Comparison of ENCODE assay signal across 20 cellular contexts in the genomic region with DNA sequence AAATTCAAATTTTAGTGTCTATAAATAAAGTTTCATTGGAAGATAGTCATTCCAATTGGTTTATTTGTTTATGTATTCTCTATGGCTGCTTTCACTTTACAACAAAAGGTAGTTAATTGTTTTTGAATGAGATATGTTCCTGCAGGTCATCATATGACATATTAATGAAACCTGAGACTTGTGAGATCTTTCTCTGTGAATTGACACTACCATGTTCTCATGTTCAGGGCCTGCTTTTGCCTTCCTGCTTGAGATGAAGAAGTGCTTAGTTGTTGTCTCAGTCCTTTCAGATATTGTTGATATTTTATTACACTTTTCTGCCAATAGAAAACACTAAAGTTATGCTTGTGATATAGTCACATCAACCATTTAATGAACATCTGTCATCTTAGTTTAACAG.
DNase-seq lines count a peak whose midpoint lies in the region; ATAC-seq and TF ChIP-seq lines count a peak whose summit lies in the region.
"Had no signal": no experiment of that assay in that cellular context is flagged by ENCODE, and none has a peak within 500 bp of the region (broad histone marks: within the 10 kb centered on the region; RNA-seq: fewer than 3 reads in every experiment).

No MANE protein-coding gene starts in this region.

- H3K4me3 Mint-ChIP-seq in central memory CD8-positive, alpha-beta T cell: no peak overlapping the region
- H3K4me3 Mint-ChIP-seq in nephron progenitor cell: no peak overlapping the region
- no peak overlapping the region for H3K4me3 Mint-ChIP-seq in effector memory CD8-positive, alpha-beta T cell
- H3K4me3 Mint-ChIP-seq: activated CD8-positive, alpha-beta memory T cell treated with anti-CD3 and anti-CD28 coated beads, Interleukin-2, amount 10 ng/mL, durations not matched to agents 7 days and 5 days had no signal

- H3K4me1 Mint-ChIP-seq in central memory CD8-positive, alpha-beta T cell: peaks cover 53% of the 10 kb centered on the region
- peaks cover 1% of the 10 kb centered on the region for H3K4me1 Mint-ChIP-seq in nephron progenitor cell
- H3K4me1 Mint-ChIP-seq in effector memory CD8-positive, alpha-beta T cell (ENCODE audit: low read depth in 2 of 2): peaks cover 48 to 66% of the 10 kb centered on the region in 2 donors

- H3K36me3 Mint-ChIP-seq in central memory CD8-positive, alpha-beta T cell (ENCODE audit: insufficient read depth): peaks cover 9% of the 10 kb centered on the region
- H3K36me3 Mint-ChIP-seq in nephron progenitor cell (ENCODE audit: low read depth): peaks cover 4% of the 10 kb centered on the region
- peaks cover 15% of the 10 kb centered on the region for H3K36me3 Mint-ChIP-seq in effector memory CD8-positive, alpha-beta T cell (ENCODE audit: insufficient read depth)

- no peak for TF ChIP-seq CTCF in nephron progenitor cell (IDR thresholded peaks at IDR 0.05)

- no peaks in the 10 kb centered on the region for H3K9me3 Mint-ChIP-seq in central memory CD8-positive, alpha-beta T cell
- no peaks in the 10 kb centered on the region for H3K9me3 Mint-ChIP-seq in nephron progenitor cell
- H3K9me3 Mint-ChIP-seq in effector memory CD8-positive, alpha-beta T cell: no peaks in the 10 kb centered on the region
- H3K9me3 Mint-ChIP-seq: naive thymus-derived CD4-positive, alpha-beta T cell had no signal

- peak; percentile 28 for DNase-seq in EH (ENCODE audit: low read depth)
- DNase-seq in M059J (ENCODE audit: low read depth): peak; percentile 32
- no peak for DNase-seq in central memory CD8-positive, alpha-beta T cell (ENCODE audit: low spot score in 2 of 2)
- no peak for DNase-seq in nephron progenitor cell
- DNase-seq in pons (ENCODE audit: low spot score): no peak
- no peak for DNase-seq in effector CD4-positive, alpha-beta T cell
- DNase-seq in effector memory CD8-positive, alpha-beta T cell: no peak
- DNase-seq: activated CD8-positive, alpha-beta memory T cell treated with anti-CD3 and anti-CD28 coated beads, Interleukin-2, amount 10 ng/mL, durations not matched to agents 7 days and 5 days; adrenal gland; DMS 273 treated with DMSO at 0.1 percent for 48 hours; foreskin melanocyte; GOT3; KBM-7; naive thymus-derived CD4-positive, alpha-beta T cell; NCI-H1417 treated with DMSO at 0.1 percent for 48 hours; NCI-H510A; SIG-M5; tibial artery had no signal

- H3K27ac Mint-ChIP-seq in central memory CD8-positive, alpha-beta T cell (ENCODE audit: low read depth): peak overlapping the region; percentile 47
- H3K27ac Mint-ChIP-seq in nephron progenitor cell: peak overlapping the region; percentile 32
- peak overlapping the region in 1 of 2 donors; percentile 64 for H3K27ac Mint-ChIP-seq in effector memory CD8-positive, alpha-beta T cell
- H3K27ac Mint-ChIP-seq: activated CD8-positive, alpha-beta memory T cell treated with anti-CD3 and anti-CD28 coated beads, Interleukin-2, amount 10 ng/mL, durations not matched to agents 7 days and 5 days had no signal

- no peaks in the 10 kb centered on the region for H3K27me3 Mint-ChIP-seq in central memory CD8-positive, alpha-beta T cell
- peaks cover 2% of the 10 kb centered on the region for H3K27me3 Mint-ChIP-seq in nephron progenitor cell (ENCODE audit: low read depth, poor library complexity)
- no peaks in the 10 kb centered on the region for H3K27me3 Mint-ChIP-seq in effector memory CD8-positive, alpha-beta T cell
- H3K27me3 Mint-ChIP-seq: activated CD8-positive, alpha-beta memory T cell treated with anti-CD3 and anti-CD28 coated beads, Interleukin-2, amount 10 ng/mL, durations not matched to agents 7 days and 5 days; naive thymus-derived CD4-positive, alpha-beta T cell had no signal

- ATAC-seq in central memory CD8-positive, alpha-beta T cell (replicated peaks; ENCODE audit: extremely low read depth, poor library complexity, severe bottlenecking): no peak
- ATAC-seq in HG02885 (IDR thresholded peaks at IDR 0.05; ENCODE audit: poor library complexity, unreplicated experiment): no peak
- no peak for ATAC-seq in effector memory CD8-positive, alpha-beta T cell (replicated peaks)
- ATAC-seq: activated CD4-positive, CD25-positive, alpha-beta regulatory T cell treated with anti-CD3 and anti-CD28 coated beads, Interleukin-2, amount 50 U/mL, for 24 hours; activated CD8-positive, alpha-beta memory T cell treated with anti-CD3 and anti-CD28 coated beads, Interleukin-2, amount 10 ng/mL, durations not matched to agents 7 days and 5 days; naive thymus-derived CD4-positive, alpha-beta T cell had no signal

Comparison
In these comparisons a context has a peak if more than half of its experiments do, and no peak if none do; other contexts are left out.
1. DNase-seq: peak in EH (single experiment) and M059J (single experiment); none in central memory CD8-positive, alpha-beta T cell (0 of 2), nephron progenitor cell (single experiment), pons (single experiment), effector CD4-positive, alpha-beta T cell (single experiment) and effector memory CD8-positive, alpha-beta T cell (0 of 3).